ENCODE assay signal across 15 cellular contexts in the genomic region with DNA sequence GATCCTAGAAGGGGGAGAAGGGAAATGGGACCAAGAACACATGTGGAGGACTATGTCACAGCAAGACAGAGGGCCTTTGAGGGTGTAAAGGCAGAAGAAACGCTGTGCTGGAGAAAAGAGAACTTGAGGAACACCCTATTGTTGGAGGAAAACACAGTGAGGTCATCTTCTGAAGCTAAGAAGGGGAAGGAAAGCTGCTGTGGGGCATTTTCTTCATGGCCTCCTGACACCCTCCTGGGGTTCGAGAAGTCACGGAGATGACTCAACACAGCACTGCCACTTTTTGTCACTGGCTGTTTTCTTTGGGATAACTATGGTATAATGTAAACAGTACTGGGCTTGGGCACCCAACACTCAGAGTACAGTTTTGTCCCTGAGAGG.
A peak's percentile ranks its signal among the peaks of the same experiment; 100 is the strongest.
DNase-seq lines count a peak whose midpoint lies in the region; ATAC-seq and TF ChIP-seq lines count a peak whose summit lies in the region.
"Had no signal": no experiment of that assay in that cellular context is flagged by ENCODE, and none has a peak within 500 bp of the region (broad histone marks: within the 10 kb centered on the region; RNA-seq: fewer than 3 reads in every experiment).

No MANE protein-coding gene starts in this region.

- ATAC-seq in heart left ventricle (peak in 3 of 4 donors; percentile 13 to 37 (median 20)), HG02970 (IDR thresholded peaks at IDR 0.05; ENCODE audit: low FRiP score, unreplicated experiment) (peak; percentile 13), GM18873 (IDR thresholded peaks at IDR 0.05; ENCODE audit: low FRiP score, unreplicated experiment) (no peak)
- ATAC-seq: activated CD8-positive, alpha-beta T cell treated with anti-CD3 and anti-CD28 coated beads for 36 hours had no signal

- DNase-seq in heart left ventricle, result no peak
- DNase-seq in right atrium auricular region (ENCODE audit: low spot score), result no peak
- DNase-seq in MV-4-11 (lab: John Stamatoyannopoulos, UW), result peak; percentile 92
- no peak for DNase-seq in ovary
- DNase-seq in DMS53 (lab: John Stamatoyannopoulos, UW), result no peak
- DNase-seq in epidermal melanocyte (ENCODE audit: insufficient read length, low spot score), result no peak
- DNase-seq: activated CD8-positive, alpha-beta T cell treated with anti-CD3 and anti-CD28 coated beads for 36 hours; activated effector memory CD4-positive, alpha-beta T cell treated with anti-CD3 and anti-CD28 coated beads, Interleukin-2, amount 50 U/mL, for 16 hours; dorsolateral prefrontal cortex; NCI-H1436; NCI-H510A treated with DMSO at 0.1 percent for 48 hours; thyroid gland had no signal

- no peak for TF ChIP-seq EP300 in ovary (IDR thresholded peaks at IDR 0.05)

- H3K36me3 ChIP-seq in heart left ventricle (no peaks in the 10 kb centered on the region), right atrium auricular region (no peaks in the 10 kb centered on the region), ovary (no peaks in the 10 kb centered on the region)
- H3K36me3 ChIP-seq: thyroid gland had no signal

- H3K4me1 ChIP-seq in heart left ventricle (peaks cover 0 to 8% (median 0%) of the 10 kb centered on the region in 12 donors), right atrium auricular region (no peaks in the 10 kb centered on the region), ovary (ENCODE audit: insufficient read depth) (no peaks in the 10 kb centered on the region)
- H3K4me1 ChIP-seq: thyroid gland had no signal

- WGBS in heart left ventricle, 4 donors, result 58 to 76% (median 60%) methylated on average over 3 of the region's 3 CpGs
- WGBS in ovary, 3 donors, result 77 to 87% (median 81%) methylated on average over 3 of the region's 3 CpGs

- H3K4me3 ChIP-seq in heart left ventricle, result no peak overlapping the region
- H3K4me3 ChIP-seq in right atrium auricular region, result no peak overlapping the region
- no peak overlapping the region for H3K4me3 ChIP-seq in ovary
- H3K4me3 ChIP-seq: dorsolateral prefrontal cortex, thyroid gland had no signal

- H3K27me3 ChIP-seq in heart left ventricle (no peaks in the 10 kb centered on the region), right atrium auricular region (no peaks in the 10 kb centered on the region), ovary (no peaks in the 10 kb centered on the region)
- H3K27me3 ChIP-seq: thyroid gland had no signal

- TF ChIP-seq POLR2A in heart left ventricle (IDR thresholded peaks at IDR 0.05) (no peak), ovary (IDR thresholded peaks at IDR 0.05) (no peak)

- H3K27ac ChIP-seq in heart left ventricle (no peak overlapping the region), right atrium auricular region (no peak overlapping the region), ovary (no peak overlapping the region)
- H3K27ac ChIP-seq: 22Rv1, dorsolateral prefrontal cortex, thyroid gland had no signal

- intact Hi-C loops in heart left ventricle (cut with DNase I) (loop anchor here in 3 of 10 donors (5.0 to 10.0 kb wide), 2 partner anchors 228 to 231 kb away; no protein-coding TSS in a partner anchor), ovary (cut with DNase I) (no loop called here)

- H3K9me3 ChIP-seq in heart left ventricle (no peaks in the 10 kb centered on the region), right atrium auricular region (no peaks in the 10 kb centered on the region), ovary (no peaks in the 10 kb centered on the region)
- H3K9me3 ChIP-seq: thyroid gland had no signal

- no peak for TF ChIP-seq CTCF in heart left ventricle (IDR thresholded peaks at IDR 0.05)
- no peak for TF ChIP-seq CTCF in right atrium auricular region (IDR thresholded peaks at IDR 0.05)
- no peak for TF ChIP-seq CTCF in ovary (IDR thresholded peaks at IDR 0.05)
